Comparison of ENCODE assay signal across 16 cellular contexts in genomic region chr5:132522067-132522466, GRCh38. TPM values are rescaled to one million over a fixed set of nuclear protein-coding genes. Genes with fewer than 3 reads are reported as not detected.
"Had no signal": no experiment of that assay in that cellular context is flagged by ENCODE, and none has a peak within 500 bp of the region (broad histone marks: within the 10 kb centered on the region; RNA-seq: fewer than 3 reads in every experiment).

No MANE protein-coding gene starts in this region.

RNA-seq across cellular contexts. Expression of gene IL5, which starts 21.3 kb away (rescaled TPM):
- total RNA-seq: activated naive CD4-positive, alpha-beta T cell treated with anti-CD3 and anti-CD28 coated beads for 36 hours; activated naive CD4-positive, alpha-beta T cell treated with anti-CD3 and anti-CD28 coated beads, Interleukin-2, amount 50 U/mL, for 72 hours; activated naive CD8-positive, alpha-beta T cell treated with anti-CD3 and anti-CD28 coated beads for 36 hours; activated naive CD8-positive, alpha-beta T cell treated with anti-CD3 and anti-CD28 coated beads, Interleukin-2, amount 10 ng/mL, durations not matched to agents 7 days and 5 days; activated T-helper 17 cell treated with anti-CD3 and anti-CD28 coated beads, Interleukin-2, amount 50 U/mL, for 72 hours; adrenal gland; aorta; ascending aorta; astrocyte; body of pancreas; breast epithelium; bronchial epithelial cell; cardiac muscle cell; cardiac septum; cerebellum; chondrocyte had no signal
- polyA plus RNA-seq: adrenal gland, aorta, cardiac muscle cell had no signal
